In genomic region chr1:238690415-238690814, GRCh38 we compare ENCODE assay signal across 24 cellular contexts.
A peak's percentile ranks its signal among the peaks of the same experiment; 100 is the strongest.
DNase-seq lines count a peak whose midpoint lies in the region; ATAC-seq and TF ChIP-seq lines count a peak whose summit lies in the region.
"Had no signal": no experiment of that assay in that cellular context is flagged by ENCODE, and none has a peak within 500 bp of the region (broad histone marks: within the 10 kb centered on the region; RNA-seq: fewer than 3 reads in every experiment).

No MANE protein-coding gene starts in this region.

- H3K27me3 ChIP-seq in cardiac muscle cell (no peaks in the 10 kb centered on the region), right cardiac atrium (ENCODE audit: control insufficient read depth, insufficient read depth) (no peaks in the 10 kb centered on the region)
- H3K27me3 ChIP-seq: gastroesophageal sphincter, MG63, SJSA1, transverse colon had no signal

- no peak for ATAC-seq in right cardiac atrium
- ATAC-seq in HG03097 (IDR thresholded peaks at IDR 0.05; ENCODE audit: low FRiP score, unreplicated experiment): no peak
- ATAC-seq in HG02884 (IDR thresholded peaks at IDR 0.05; ENCODE audit: unreplicated experiment): no peak
- ATAC-seq in GM19324 (IDR thresholded peaks at IDR 0.05; ENCODE audit: low FRiP score, unreplicated experiment): no peak
- ATAC-seq: A549; CD8-positive, alpha-beta T cell; gastroesophageal sphincter; HCT116; naive thymus-derived CD4-positive, alpha-beta T cell had no signal

- H3K36me3 ChIP-seq in cardiac muscle cell: no peaks in the 10 kb centered on the region
- H3K36me3 ChIP-seq: gastroesophageal sphincter, MG63, SJSA1, transverse colon had no signal

- no peaks in the 10 kb centered on the region for H3K9me3 ChIP-seq in cardiac muscle cell (ENCODE audit: low read depth)
- H3K9me3 ChIP-seq in right cardiac atrium (ENCODE audit: control insufficient read depth, low read length): no peaks in the 10 kb centered on the region
- H3K9me3 ChIP-seq: A549, gastroesophageal sphincter, MG63, SJSA1, transverse colon had no signal

- H3K4me1 ChIP-seq in cardiac muscle cell (ENCODE audit: low read depth) (no peaks in the 10 kb centered on the region), right cardiac atrium (ENCODE audit: control insufficient read depth, insufficient read depth, low read length) (no peaks in the 10 kb centered on the region)
- H3K4me1 ChIP-seq: A549, gastroesophageal sphincter, SJSA1, transverse colon had no signal

- TF ChIP-seq CTCF in cardiac muscle cell (IDR thresholded peaks at IDR 0.05; ENCODE audit: low read depth, low read length): peak; percentile 32
- peak; percentile 38 for TF ChIP-seq CTCF in fibroblast of the aortic adventitia (IDR thresholded peaks at IDR 0.05; ENCODE audit: insufficient read depth, low read length)

- DNase-seq in cardiac muscle cell (ENCODE audit: low read depth in 1 of 2, low spot score in 1 of 2) (peak in 1 of 2 donors; percentile 50), right cardiac atrium (no peak), amniotic epithelial cell (ENCODE audit: low read depth) (peak; percentile 53), fibroblast of the aortic adventitia (ENCODE audit: low read depth) (peak; percentile 57), NCI-H226 (no peak)
- DNase-seq: activated CD4-positive, alpha-beta T cell treated with anti-CD3 and anti-CD28 coated beads for 48 hours; activated naive CD4-positive, alpha-beta T cell treated with anti-CD3 and anti-CD28 coated beads, Interleukin-2, amount 10 ng/mL, durations not matched to agents 7 days and 5 days; activated T-cell treated with anti-CD3 and anti-CD28 coated beads for 4 hours; CD8-positive, alpha-beta T cell; MG63; naive thymus-derived CD4-positive, alpha-beta T cell; NCI-H187 treated with DMSO at 0.1 percent for 48 hours; NCI-H446 treated with DMSO at 0.1 percent for 48 hours; stimulated activated CD4-positive, alpha-beta T cell treated with anti-CD3 and anti-CD28 coated beads, Interleukin-12 subunit alpha, Interleukin-12 subunit beta, amount 100 ng/mL, for 4 hours; stimulated activated naive B cell treated with anti-CD40 and anti-IgM and Interleukin-4, amounts not matched to agents 10 μg/mL and 1 μg/mL and 100 μg/mL, for 72 hours; T1000; transverse colon had no signal

- H3K27ac ChIP-seq in cardiac muscle cell: no peak overlapping the region
- no peak overlapping the region for H3K27ac ChIP-seq in right cardiac atrium (ENCODE audit: low read length)
- H3K27ac ChIP-seq: A549, gastroesophageal sphincter, SJSA1, transverse colon had no signal

- H3K4me3 ChIP-seq in cardiac muscle cell (no peak overlapping the region), right cardiac atrium (ENCODE audit: low read length) (no peak overlapping the region), fibroblast of the aortic adventitia (ENCODE audit: low read depth, low read length) (no peak overlapping the region)
- H3K4me3 ChIP-seq: A549, gastroesophageal sphincter, MG63, SJSA1, transverse colon had no signal

- intact Hi-C loops in right cardiac atrium (cut with DNase I): no loop called here

Comparison
In these comparisons a context has a peak if more than half of its experiments do, and no peak if none do; other contexts are left out.
1. DNase-seq: peak in amniotic epithelial cell (single experiment) and fibroblast of the aortic adventitia (single experiment); none in right cardiac atrium (0 of 3) and NCI-H226 (single experiment).